ENCODE assay signal across 17 cellular contexts in genomic region chr1:98763488-98764141, GRCh38.
"Had no signal": no experiment of that assay in that cellular context is flagged by ENCODE, and none has a peak within 500 bp of the region (broad histone marks: within the 10 kb centered on the region; RNA-seq: fewer than 3 reads in every experiment).

No MANE protein-coding gene starts in this region.

- H3K27ac Mint-ChIP-seq: activated CD4-positive, alpha-beta T cell treated with anti-CD3 and anti-CD28 coated beads, Interleukin-2, amount 10 ng/mL, durations not matched to agents 24 days and 14 days; activated CD8-positive, alpha-beta T cell treated with anti-CD3 and anti-CD28 coated beads, Interleukin-2, amount 10 ng/mL, durations not matched to agents 7 days and 5 days; activated naive CD4-positive, alpha-beta T cell treated with anti-CD3 and anti-CD28 coated beads, Interleukin-2, amount 50 U/mL, for 72 hours; activated T-cell treated with anti-CD3 and anti-CD28 coated beads, Interleukin-2, amount 50 U/mL, for 72 hours; naive thymus-derived CD4-positive, alpha-beta T cell; stimulated activated naive B cell treated with anti-CD40 and anti-IgM and Interleukin-4, amounts not matched to agents 10 μg/mL and 1 μg/mL and 100 μg/mL, for 72 hours; T-helper 2 cell treated with Interferon-gamma antibody and Interleukin-4, amounts not matched to agents 5 μg/mL and 100 μg/mL, for 36 hours had no signal

- H3K4me3 ChIP-seq: esophagus squamous epithelium, pancreas, thyroid gland had no signal

- H3K9me3 ChIP-seq: esophagus squamous epithelium, pancreas, thyroid gland had no signal

- H3K27me3 ChIP-seq: esophagus squamous epithelium, pancreas, thyroid gland had no signal

- H3K4me1 ChIP-seq: esophagus squamous epithelium, pancreas, thyroid gland had no signal

- ATAC-seq: activated CD8-positive, alpha-beta T cell treated with anti-CD3 and anti-CD28 coated beads, Interleukin-2, amount 10 ng/mL, durations not matched to agents 7 days and 5 days; activated naive CD4-positive, alpha-beta T cell treated with anti-CD3 and anti-CD28 coated beads, Interleukin-2, amount 50 U/mL, for 72 hours; activated T-cell treated with anti-CD3 and anti-CD28 coated beads, Interleukin-2, amount 50 U/mL, for 72 hours; naive thymus-derived CD4-positive, alpha-beta T cell; pancreas; stimulated activated naive B cell treated with anti-CD40 and anti-IgM and Interleukin-4, amounts not matched to agents 10 μg/mL and 1 μg/mL and 100 μg/mL, for 72 hours had no signal

- H3K27me3 Mint-ChIP-seq: activated CD4-positive, alpha-beta T cell treated with anti-CD3 and anti-CD28 coated beads, Interleukin-2, amount 10 ng/mL, durations not matched to agents 24 days and 14 days; naive thymus-derived CD4-positive, alpha-beta T cell; stimulated activated naive B cell treated with anti-CD40 and anti-IgM and Interleukin-4, amounts not matched to agents 10 μg/mL and 1 μg/mL and 100 μg/mL, for 72 hours had no signal

- H3K27ac ChIP-seq: esophagus squamous epithelium, pancreas, thyroid gland had no signal

- H3K36me3 Mint-ChIP-seq: activated naive CD4-positive, alpha-beta T cell treated with anti-CD3 and anti-CD28 coated beads, Interleukin-2, amount 50 U/mL, for 72 hours; naive thymus-derived CD4-positive, alpha-beta T cell; stimulated activated naive B cell treated with anti-CD40 and anti-IgM and Interleukin-4, amounts not matched to agents 10 μg/mL and 1 μg/mL and 100 μg/mL, for 72 hours had no signal

- H3K9me3 Mint-ChIP-seq: activated CD4-positive, alpha-beta T cell treated with anti-CD3 and anti-CD28 coated beads, Interleukin-2, amount 10 ng/mL, durations not matched to agents 24 days and 14 days; activated naive CD4-positive, alpha-beta T cell treated with anti-CD3 and anti-CD28 coated beads, Interleukin-2, amount 50 U/mL, for 72 hours; activated T-cell treated with anti-CD3 and anti-CD28 coated beads, Interleukin-2, amount 50 U/mL, for 72 hours; naive thymus-derived CD4-positive, alpha-beta T cell; stimulated activated naive B cell treated with anti-CD40 and anti-IgM and Interleukin-4, amounts not matched to agents 10 μg/mL and 1 μg/mL and 100 μg/mL, for 72 hours; T-helper 2 cell treated with Interferon-gamma antibody and Interleukin-4, amounts not matched to agents 5 μg/mL and 100 μg/mL, for 36 hours had no signal

- H3K4me1 Mint-ChIP-seq: activated CD4-positive, alpha-beta T cell treated with anti-CD3 and anti-CD28 coated beads, Interleukin-2, amount 10 ng/mL, durations not matched to agents 24 days and 14 days had no signal

- DNase-seq: activated CD4-positive, alpha-beta T cell treated with anti-CD3 and anti-CD28 coated beads, Interleukin-2, amount 10 ng/mL, durations not matched to agents 24 days and 14 days; activated CD4-positive, CD25-positive, alpha-beta regulatory T cell; activated CD8-positive, alpha-beta memory T cell treated with anti-CD3 and anti-CD28 coated beads, Interleukin-2, amount 50 U/mL, for 4 hours; activated CD8-positive, alpha-beta T cell treated with anti-CD3 and anti-CD28 coated beads, Interleukin-2, amount 10 ng/mL, durations not matched to agents 7 days and 5 days; activated gamma-delta T cell; activated T-cell treated with anti-CD3 and anti-CD28 coated beads, Interleukin-2, amount 50 U/mL, for 72 hours; amniotic stem cell; effector CD8-positive, alpha-beta T cell; esophagus squamous epithelium; foreskin fibroblast; naive thymus-derived CD4-positive, alpha-beta T cell; pancreas; stimulated activated CD4-positive, alpha-beta T cell treated with anti-CD3 and anti-CD28 coated beads, Interleukin-4, amount 100 ng/mL, for 1 hour; stimulated activated naive B cell treated with anti-CD40 and anti-IgM and Interleukin-4, amounts not matched to agents 10 μg/mL and 1 μg/mL and 100 μg/mL, for 72 hours; thyroid gland had no signal

- H3K4me3 Mint-ChIP-seq: activated CD4-positive, alpha-beta T cell treated with anti-CD3 and anti-CD28 coated beads, Interleukin-2, amount 10 ng/mL, durations not matched to agents 24 days and 14 days; activated CD8-positive, alpha-beta T cell treated with anti-CD3 and anti-CD28 coated beads, Interleukin-2, amount 10 ng/mL, durations not matched to agents 7 days and 5 days; activated T-cell treated with anti-CD3 and anti-CD28 coated beads, Interleukin-2, amount 50 U/mL, for 72 hours; naive thymus-derived CD4-positive, alpha-beta T cell; stimulated activated naive B cell treated with anti-CD40 and anti-IgM and Interleukin-4, amounts not matched to agents 10 μg/mL and 1 μg/mL and 100 μg/mL, for 72 hours; T-helper 2 cell treated with Interferon-gamma antibody and Interleukin-4, amounts not matched to agents 5 μg/mL and 100 μg/mL, for 36 hours had no signal
